Comparison of ENCODE assay signal across 28 cellular contexts in the genomic region with DNA sequence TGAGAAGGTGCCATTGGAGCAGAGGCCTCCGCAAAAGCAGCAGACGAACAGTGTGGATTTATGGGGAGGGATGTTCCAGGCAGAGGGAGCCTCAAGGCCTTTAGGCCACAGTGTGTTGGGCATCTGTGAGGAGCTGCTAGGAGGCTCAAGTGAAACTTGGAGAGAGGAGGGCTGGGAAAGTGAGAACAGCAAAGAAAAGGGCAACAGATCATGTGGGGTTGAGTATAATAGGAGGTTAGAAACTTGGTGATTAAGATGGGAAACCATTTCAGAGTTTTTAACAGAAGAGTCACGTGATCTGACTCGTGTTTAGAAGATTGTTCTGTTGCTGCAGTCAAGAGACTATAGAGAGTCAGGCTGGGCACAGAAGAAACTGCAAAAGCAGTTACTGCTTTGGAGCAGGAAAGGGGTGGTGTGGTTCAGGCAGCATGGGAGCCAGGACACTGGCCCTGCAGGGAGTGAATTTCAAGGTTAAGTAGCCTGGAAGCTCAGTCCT.
"Had no signal": no experiment of that assay in that cellular context is flagged by ENCODE, and none has a peak within 500 bp of the region (broad histone marks: within the 10 kb centered on the region; RNA-seq: fewer than 3 reads in every experiment).

No MANE protein-coding gene starts in this region.

- H3K4me3 Mint-ChIP-seq: activated CD8-positive, alpha-beta T cell treated with anti-CD3 and anti-CD28 coated beads for 36 hours; activated T-cell treated with anti-CD3 and anti-CD28 coated beads, Interleukin-2, amount 50 U/mL, for 4 hours; central memory CD8-positive, alpha-beta T cell; immature natural killer cell; mesothelial cell of epicardium; naive thymus-derived CD4-positive, alpha-beta T cell; stimulated activated naive B cell treated with anti-CD40 and anti-IgM and Interleukin-4, amounts not matched to agents 10 μg/mL and 1 μg/mL and 100 μg/mL, for 72 hours; WTC11 had no signal

- H3K27me3 Mint-ChIP-seq: activated CD8-positive, alpha-beta T cell treated with anti-CD3 and anti-CD28 coated beads for 36 hours; central memory CD8-positive, alpha-beta T cell; stimulated activated naive B cell treated with anti-CD40 and anti-IgM and Interleukin-4, amounts not matched to agents 10 μg/mL and 1 μg/mL and 100 μg/mL, for 72 hours had no signal

- H3K27ac ChIP-seq: gastroesophageal sphincter, neural progenitor cell, parathyroid adenoma, right atrium auricular region, stomach, thyroid gland, upper lobe of left lung had no signal

- H3K27me3 ChIP-seq: gastroesophageal sphincter, neural progenitor cell, right atrium auricular region, stomach, thyroid gland, upper lobe of left lung had no signal

- DNase-seq: activated CD4-positive, alpha-beta T cell treated with anti-CD3 and anti-CD28 coated beads for 1 hour; activated CD4-positive, alpha-beta T cell treated with anti-CD3 and anti-CD28 coated beads, Interleukin-2, amount 50 U/mL, for 1 hour; activated CD8-positive, alpha-beta T cell treated with anti-CD3 and anti-CD28 coated beads for 36 hours; activated naive CD4-positive, alpha-beta T cell; activated T-cell treated with anti-CD3 and anti-CD28 coated beads, Interleukin-2, amount 50 U/mL, for 4 hours; dermis blood vessel endothelial cell; effector CD4-positive, alpha-beta T cell; hypothalamus; immature natural killer cell; kidney; left colon; naive thymus-derived CD4-positive, alpha-beta T cell; occipital lobe; stimulated activated CD4-positive, alpha-beta T cell treated with anti-CD3 and anti-CD28 coated beads, Interleukin-15, amount 100 ng/mL, for 24 hours; stimulated activated CD4-positive, alpha-beta T cell treated with anti-CD3 and anti-CD28 coated beads, Interleukin-2, amount 100 ng/mL, for 24 hours; stimulated activated naive B cell treated with anti-CD40 and anti-IgM and Interleukin-4, amounts not matched to agents 10 μg/mL and 1 μg/mL and 100 μg/mL, for 72 hours; stomach; T-helper 2 cell; thyroid gland; upper lobe of left lung had no signal

- H3K27ac Mint-ChIP-seq: activated CD8-positive, alpha-beta T cell treated with anti-CD3 and anti-CD28 coated beads for 36 hours; activated naive CD4-positive, alpha-beta T cell treated with anti-CD3 and anti-CD28 coated beads, Interleukin-2, amount 50 U/mL, for 72 hours; mesothelial cell of epicardium; neural progenitor cell; stimulated activated naive B cell treated with anti-CD40 and anti-IgM and Interleukin-4, amounts not matched to agents 10 μg/mL and 1 μg/mL and 100 μg/mL, for 72 hours; WTC11 had no signal

- H3K36me3 ChIP-seq: gastroesophageal sphincter, neural progenitor cell, right atrium auricular region, stomach, thyroid gland, upper lobe of left lung had no signal

- H3K36me3 Mint-ChIP-seq: stimulated activated naive B cell treated with anti-CD40 and anti-IgM and Interleukin-4, amounts not matched to agents 10 μg/mL and 1 μg/mL and 100 μg/mL, for 72 hours; WTC11 had no signal

- H3K4me3 ChIP-seq: gastroesophageal sphincter, neural progenitor cell, right atrium auricular region, stomach, thyroid gland, upper lobe of left lung had no signal

- H3K9me3 ChIP-seq: stomach, thyroid gland, upper lobe of left lung had no signal

- H3K9me3 Mint-ChIP-seq: activated CD8-positive, alpha-beta T cell treated with anti-CD3 and anti-CD28 coated beads for 36 hours; activated T-cell treated with anti-CD3 and anti-CD28 coated beads, Interleukin-2, amount 50 U/mL, for 4 hours; central memory CD8-positive, alpha-beta T cell had no signal

- ATAC-seq: activated CD8-positive, alpha-beta T cell treated with anti-CD3 and anti-CD28 coated beads for 36 hours; activated naive CD4-positive, alpha-beta T cell treated with anti-CD3 and anti-CD28 coated beads, Interleukin-2, amount 50 U/mL, for 72 hours; activated T-cell treated with anti-CD3 and anti-CD28 coated beads, Interleukin-2, amount 50 U/mL, for 4 hours; gastroesophageal sphincter; left colon; naive thymus-derived CD4-positive, alpha-beta T cell; stimulated activated naive B cell treated with anti-CD40 and anti-IgM and Interleukin-4, amounts not matched to agents 10 μg/mL and 1 μg/mL and 100 μg/mL, for 72 hours; WTC11 had no signal

- H3K4me1 ChIP-seq: gastroesophageal sphincter, parathyroid adenoma, right atrium auricular region, stomach, thyroid gland, upper lobe of left lung had no signal
